In the genomic region with DNA sequence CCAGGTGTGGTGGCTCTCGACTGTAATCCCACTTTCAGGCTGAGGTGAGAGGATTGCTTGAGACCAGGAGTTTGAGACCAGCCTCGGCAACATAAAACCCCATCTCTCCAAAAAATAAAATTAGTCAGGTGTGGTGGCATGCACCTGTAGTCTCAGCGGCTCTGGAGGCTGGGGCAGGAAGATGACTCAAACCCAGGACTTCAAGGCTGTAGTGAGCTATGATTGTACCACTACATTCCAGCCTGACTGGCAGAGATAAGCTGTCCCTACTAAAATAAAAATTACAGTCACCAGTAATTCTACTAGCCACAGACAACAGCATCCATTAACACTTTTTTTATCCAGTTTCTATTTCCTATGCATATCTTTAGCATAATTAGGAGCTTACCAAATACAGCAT, we compare ENCODE assay signal across 24 cellular contexts.
"Had no signal": no experiment of that assay in that cellular context is flagged by ENCODE, and none has a peak within 500 bp of the region (broad histone marks: within the 10 kb centered on the region; RNA-seq: fewer than 3 reads in every experiment).

No MANE protein-coding gene starts in this region.

- H3K36me3 ChIP-seq: left lung, neutrophil, right lobe of liver, vagina had no signal

- H3K9me3 ChIP-seq: neutrophil, right lobe of liver, vagina had no signal

- H3K4me3 ChIP-seq: left lung, lung, right lobe of liver, vagina had no signal

- H3K4me3 Mint-ChIP-seq: activated B cell treated with CpG ODN at 0.5 μM for 24 hours; activated CD4-positive, alpha-beta memory T cell treated with anti-CD3 and anti-CD28 coated beads for 36 hours; activated naive CD4-positive, alpha-beta T cell treated with anti-CD3 and anti-CD28 coated beads, Interleukin-2, amount 50 U/mL, for 24 hours; activated T-helper 1 cell treated with anti-CD3 and anti-CD28 coated beads, Interleukin-12 subunit alpha, Interleukin-12 subunit beta, Interleukin-2, Interleukin-4 antibody, amounts not matched to agents 30 ng/mL and 10 ng/mL and 1 ng/mL, durations not matched to agents 14 hours and 24 hours and 36 hours; central memory CD8-positive, alpha-beta T cell; nephron; stimulated activated memory B cell treated with anti-CD40 and anti-IgM and Interleukin-4, amounts not matched to agents 10 μg/mL and 1 μg/mL and 100 μg/mL, for 72 hours; stimulated activated naive CD8-positive, alpha-beta T cell treated with anti-CD3 and anti-CD28 coated beads, Interleukin-15, amount 100 ng/mL, for 72 hours; T-helper 2 cell treated with Interferon-gamma antibody and Interleukin-4, amounts not matched to agents 5 μg/mL and 100 μg/mL, for 36 hours; type B pancreatic cell had no signal

- H3K36me3 Mint-ChIP-seq: activated CD4-positive, alpha-beta memory T cell treated with anti-CD3 and anti-CD28 coated beads for 36 hours; activated naive CD4-positive, alpha-beta T cell treated with anti-CD3 and anti-CD28 coated beads, Interleukin-2, amount 50 U/mL, for 24 hours; stimulated activated memory B cell treated with anti-CD40 and anti-IgM and Interleukin-4, amounts not matched to agents 10 μg/mL and 1 μg/mL and 100 μg/mL, for 72 hours; type B pancreatic cell had no signal

- H3K4me1 Mint-ChIP-seq: activated B cell treated with CpG ODN at 0.5 μM for 24 hours; activated naive CD4-positive, alpha-beta T cell treated with anti-CD3 and anti-CD28 coated beads, Interleukin-2, amount 50 U/mL, for 24 hours; central memory CD8-positive, alpha-beta T cell; nephron; stimulated activated memory B cell treated with anti-CD40 and anti-IgM and Interleukin-4, amounts not matched to agents 10 μg/mL and 1 μg/mL and 100 μg/mL, for 72 hours had no signal

- H3K4me1 ChIP-seq: left lung, right lobe of liver, vagina had no signal

- H3K27ac Mint-ChIP-seq: activated B cell treated with CpG ODN at 0.5 μM for 24 hours; activated CD4-positive, alpha-beta memory T cell treated with anti-CD3 and anti-CD28 coated beads for 36 hours; activated naive CD4-positive, alpha-beta T cell treated with anti-CD3 and anti-CD28 coated beads, Interleukin-2, amount 50 U/mL, for 24 hours; activated T-helper 1 cell treated with anti-CD3 and anti-CD28 coated beads, Interleukin-12 subunit alpha, Interleukin-12 subunit beta, Interleukin-2, Interleukin-4 antibody, amounts not matched to agents 30 ng/mL and 10 ng/mL and 1 ng/mL, durations not matched to agents 14 hours and 24 hours and 36 hours; nephron; stimulated activated memory B cell treated with anti-CD40 and anti-IgM and Interleukin-4, amounts not matched to agents 10 μg/mL and 1 μg/mL and 100 μg/mL, for 72 hours; T-helper 2 cell treated with Interferon-gamma antibody and Interleukin-4, amounts not matched to agents 5 μg/mL and 100 μg/mL, for 36 hours; type B pancreatic cell had no signal

- ATAC-seq: left lung; right lobe of liver; stimulated activated memory B cell treated with anti-CD40 and anti-IgM and Interleukin-4, amounts not matched to agents 10 μg/mL and 1 μg/mL and 100 μg/mL, for 72 hours; stimulated activated naive CD8-positive, alpha-beta T cell treated with anti-CD3 and anti-CD28 coated beads, Interleukin-15, amount 100 ng/mL, for 72 hours had no signal

- H3K27me3 ChIP-seq: neutrophil, right lobe of liver, vagina had no signal

- DNase-seq: activated B cell treated with CpG ODN at 0.5 μM for 24 hours; activated CD4-positive, alpha-beta memory T cell treated with anti-CD3 and anti-CD28 coated beads for 36 hours; activated CD4-positive, alpha-beta T cell treated with anti-CD3 and anti-CD28 coated beads for 48 hours; activated gamma-delta T cell; activated T-cell treated with anti-CD3 and anti-CD28 coated beads for 4 hours; anterior cingulate cortex; effector CD8-positive, alpha-beta T cell; kidney glomerular epithelial cell; left lung; stimulated activated CD4-positive, alpha-beta T cell treated with anti-CD3 and anti-CD28 coated beads, Interleukin-4, amount 100 ng/mL, for 24 hours; stimulated activated naive CD8-positive, alpha-beta T cell treated with anti-CD3 and anti-CD28 coated beads, Interleukin-15, amount 100 ng/mL, for 72 hours; substantia nigra; T-helper 1 cell had no signal

- H3K27ac ChIP-seq: left lung, neutrophil, right lobe of liver, vagina had no signal

- H3K9me3 Mint-ChIP-seq: activated B cell treated with CpG ODN at 0.5 μM for 24 hours; activated CD4-positive, alpha-beta memory T cell treated with anti-CD3 and anti-CD28 coated beads for 36 hours; activated naive CD4-positive, alpha-beta T cell treated with anti-CD3 and anti-CD28 coated beads, Interleukin-2, amount 50 U/mL, for 24 hours; activated T-helper 1 cell treated with anti-CD3 and anti-CD28 coated beads, Interleukin-12 subunit alpha, Interleukin-12 subunit beta, Interleukin-2, Interleukin-4 antibody, amounts not matched to agents 30 ng/mL and 10 ng/mL and 1 ng/mL, durations not matched to agents 14 hours and 24 hours and 36 hours; central memory CD8-positive, alpha-beta T cell; nephron; stimulated activated memory B cell treated with anti-CD40 and anti-IgM and Interleukin-4, amounts not matched to agents 10 μg/mL and 1 μg/mL and 100 μg/mL, for 72 hours; stimulated activated naive CD8-positive, alpha-beta T cell treated with anti-CD3 and anti-CD28 coated beads, Interleukin-15, amount 100 ng/mL, for 72 hours; T-helper 2 cell treated with Interferon-gamma antibody and Interleukin-4, amounts not matched to agents 5 μg/mL and 100 μg/mL, for 36 hours; type B pancreatic cell had no signal
